12 cellular contexts compared by ENCODE assay signal in the genomic region with DNA sequence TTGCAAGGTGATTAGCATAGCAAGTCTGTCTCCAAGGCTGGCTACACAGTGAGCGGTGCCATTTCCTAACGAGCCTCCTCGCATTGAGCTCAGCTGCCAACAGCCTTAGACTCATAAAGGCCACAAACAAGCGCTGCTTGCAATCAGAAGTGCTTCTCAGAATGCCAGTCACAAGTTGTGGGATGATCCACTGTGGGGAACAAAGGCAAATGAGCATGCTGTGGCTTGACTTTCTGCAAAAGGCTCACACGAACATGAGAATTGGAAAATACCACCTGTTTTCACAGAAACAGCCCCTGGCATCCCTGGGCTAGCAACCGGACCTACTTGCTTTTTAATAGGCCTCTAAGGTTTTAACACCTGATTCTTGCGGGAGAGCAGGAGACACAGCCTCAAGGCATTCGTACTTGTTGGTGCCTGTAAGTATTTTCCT.
A peak's percentile ranks its signal among the peaks of the same experiment; 100 is the strongest.
DNase-seq lines count a peak whose midpoint lies in the region; ATAC-seq and TF ChIP-seq lines count a peak whose summit lies in the region.
"Had no signal": no experiment of that assay in that cellular context is flagged by ENCODE, and none has a peak within 500 bp of the region (broad histone marks: within the 10 kb centered on the region; RNA-seq: fewer than 3 reads in every experiment).

No MANE protein-coding gene starts in this region.

- no peak overlapping the region for H3K27ac ChIP-seq in spleen
- H3K27ac ChIP-seq: testis had no signal

- in situ Hi-C loops in G401 (cut with HindIII; ENCODE audit: low sequenced_read_pairs), result no loop called here

- 88 to 95% (median 90%) methylated on average over 8 of the region's 8 CpGs for WGBS in spleen, 5 donors

- H3K36me3 ChIP-seq in spleen, result peaks cover 0 to 63% (median 4%) of the 10 kb centered on the region in 6 donors

- intact Hi-C loops in spleen (cut with DNase I; ENCODE audit: low total_unique reads), result no loop called here

- no peak overlapping the region for H3K4me3 ChIP-seq in spleen
- H3K4me3 ChIP-seq: testis had no signal

- no peaks in the 10 kb centered on the region for H3K27me3 ChIP-seq in spleen (replicated peaks in 1 of 7)
- H3K27me3 ChIP-seq: testis had no signal

- DNase-seq in G401 (ENCODE audit: low spot score) (peak; percentile 66), astrocyte of the hippocampus (ENCODE audit: low read depth, low spot score) (peak; percentile 86), inferior parietal cortex (ENCODE audit: extremely low spot score) (peak; percentile 73), putamen (ENCODE audit: low spot score) (peak; percentile 87), spleen (no peak), NCI-H146 (lab: John Stamatoyannopoulos, UW) (no peak)
- DNase-seq in activated naive CD4-positive, alpha-beta T cell treated with Interleukin-2 at 50 U/mL for 16 hours, result no peak
- DNase-seq: activated naive CD8-positive, alpha-beta T cell treated with anti-CD3 and anti-CD28 coated beads for 36 hours; GF-D8; NCI-H187; testis had no signal

- H3K4me1 ChIP-seq in spleen, result peaks cover 0 to 34% (median 10%) of the 10 kb centered on the region in 6 donors

- TF ChIP-seq CTCF in spleen (IDR thresholded peaks at IDR 0.05 in 8 of 11, conservative IDR thresholded peaks at IDR 0.05 in 3 of 11), result no peak

- no peaks in the 10 kb centered on the region for H3K9me3 ChIP-seq in spleen
- H3K9me3 ChIP-seq: testis had no signal

- ATAC-seq in GM21360 (IDR thresholded peaks at IDR 0.05; ENCODE audit: unreplicated experiment), result no peak

- TF ChIP-seq POLR2A in spleen (IDR thresholded peaks at IDR 0.05), result no peak

Comparison
In these comparisons a context has a peak if more than half of its experiments do, and no peak if none do; other contexts are left out.
1. DNase-seq: peak in G401 (single experiment), astrocyte of the hippocampus (single experiment), inferior parietal cortex (single experiment) and putamen (single experiment); none in activated naive CD4-positive, alpha-beta T cell treated with Interleukin-2 at 50 U/mL for 16 hours (single experiment), spleen (single experiment) and NCI-H146 (single experiment).